Comparison of ENCODE assay signal across 21 cellular contexts in genomic region chr19:47839913-47840312, GRCh38. TPM values are rescaled to one million over a fixed set of nuclear protein-coding genes. Genes with fewer than 3 reads are reported as not detected.
DNase-seq lines count a peak whose midpoint lies in the region; TF ChIP-seq lines count a peak whose summit lies in the region.
"Had no signal": no experiment of that assay in that cellular context is flagged by ENCODE, and none has a peak within 500 bp of the region (broad histone marks: within the 10 kb centered on the region; RNA-seq: fewer than 3 reads in every experiment).

No MANE protein-coding gene starts in this region.

- H3K4me3 ChIP-seq in retinal pigment epithelial cell (ENCODE audit: low read length) (no peak overlapping the region), MG63 (no peak overlapping the region)
- H3K4me3 ChIP-seq: lower lobe of right lung, tibial nerve had no signal

- no peaks in the 10 kb centered on the region for H3K9me3 ChIP-seq in MG63
- H3K9me3 ChIP-seq: lower lobe of right lung, tibial nerve had no signal

- DNase-seq in DMS 273 (lab: John Stamatoyannopoulos, UW; ENCODE audit: unreplicated experiment) = peak; percentile 49
- DNase-seq in DMS 273 treated with DMSO at 0.1 percent for 48 hours (lab: John Stamatoyannopoulos, UW) = no peak
- DNase-seq in ecto neural progenitor cell (ENCODE audit: low spot score) = peak; percentile 66
- peak; percentile 90 for DNase-seq in left kidney (ENCODE audit: low read depth, low spot score)
- DNase-seq in retinal pigment epithelial cell (ENCODE audit: low read depth) = peak; percentile 70
- DNase-seq in NCI-H2081 (lab: John Stamatoyannopoulos, UW) = no peak
- no peak for DNase-seq in RPMI8226
- DNase-seq in MG63 = no peak
- DNase-seq: activated CD8-positive, alpha-beta T cell treated with anti-CD3 and anti-CD28 coated beads, Interleukin-2, amount 10 ng/mL, durations not matched to agents 7 days and 5 days; amniotic stem cell; CD8-positive, alpha-beta T cell; dermis blood vessel endothelial cell; immature natural killer cell; lower lobe of right lung; NCI-H1105; NCI-H2081 treated with DMSO at 0.1 percent for 48 hours; NCI-H510A; stimulated activated naive CD8-positive, alpha-beta T cell treated with anti-CD3 and anti-CD28 coated beads, Interleukin-15, amount 100 ng/mL, for 72 hours had no signal

- no peak for TF ChIP-seq CTCF in retinal pigment epithelial cell (conservative IDR thresholded peaks at IDR 0.05; ENCODE audit: low read depth, low read length)

- H3K27me3 ChIP-seq in MG63 = no peaks in the 10 kb centered on the region

- no peaks in the 10 kb centered on the region for H3K36me3 ChIP-seq in MG63
- H3K36me3 ChIP-seq: lower lobe of right lung, tibial nerve had no signal

RNA-seq across cellular contexts. Expression of gene CRX, which starts 18.2 kb away (rescaled TPM):
- not detected in 2 replicates for total RNA-seq in MG63 (2014; rRNA removed; shearing (Covaris generic); ENCODE audit: low replicate concordance)
- total RNA-seq: activated CD8-positive, alpha-beta T cell treated with anti-CD3 and anti-CD28 coated beads, Interleukin-2, amount 10 ng/mL, durations not matched to agents 7 days and 5 days; CD8-positive, alpha-beta T cell; dermis blood vessel endothelial cell; lower lobe of right lung; osteocyte; tibial nerve had no signal

RNA-seq across cellular contexts. Expression of gene TPRX2, which starts 19.1 kb away (rescaled TPM):
- total RNA-seq in MG63 (2014; rRNA removed; shearing (Covaris generic); ENCODE audit: low replicate concordance) = not detected in 2 replicates
- total RNA-seq: activated CD8-positive, alpha-beta T cell treated with anti-CD3 and anti-CD28 coated beads, Interleukin-2, amount 10 ng/mL, durations not matched to agents 7 days and 5 days; CD8-positive, alpha-beta T cell; dermis blood vessel endothelial cell; lower lobe of right lung; osteocyte; sciatic nerve; tibial nerve had no signal

RNA-seq across cellular contexts. Expression of gene TPRX1, which starts 35.6 kb away (rescaled TPM):
- not detected in 2 replicates for total RNA-seq in MG63 (2014; rRNA removed; shearing (Covaris generic); ENCODE audit: low replicate concordance)
- total RNA-seq: activated CD8-positive, alpha-beta T cell treated with anti-CD3 and anti-CD28 coated beads, Interleukin-2, amount 10 ng/mL, durations not matched to agents 7 days and 5 days; CD8-positive, alpha-beta T cell; dermis blood vessel endothelial cell; lower lobe of right lung; osteocyte; sciatic nerve; tibial nerve had no signal

RNA-seq across cellular contexts. Expression of gene SULT2A1, which starts 46.2 kb away (rescaled TPM):
- not detected in 2 replicates for total RNA-seq in MG63 (2014; rRNA removed; shearing (Covaris generic); ENCODE audit: low replicate concordance)
- total RNA-seq: activated CD8-positive, alpha-beta T cell treated with anti-CD3 and anti-CD28 coated beads, Interleukin-2, amount 10 ng/mL, durations not matched to agents 7 days and 5 days; CD8-positive, alpha-beta T cell; dermis blood vessel endothelial cell; lower lobe of right lung; osteocyte; sciatic nerve; tibial nerve had no signal

Comparison
In these comparisons a context has a peak if more than half of its experiments do, and no peak if none do; other contexts are left out.
1. DNase-seq: peak in DMS 273 (single experiment), ecto neural progenitor cell (single experiment), left kidney (single experiment) and retinal pigment epithelial cell (single experiment); none in DMS 273 treated with DMSO at 0.1 percent for 48 hours (single experiment), NCI-H2081 (0 of 2), RPMI8226 (single experiment) and MG63 (single experiment).